ENCODE assay signal across 1 cellular context in genomic region chr3:115588201-115588600, GRCh38.
TF ChIP-seq lines count a peak whose summit lies in the region.

No MANE protein-coding gene starts in this region.

TF ChIP-seq in SK-N-SH, 30 proteins besides CTCF, POLR2A, EP300 and RAD21 (continued from another document):
- no peak for TF ChIP-seq IRF3 (IDR thresholded peaks at IDR 0.05; ENCODE audit: low read depth, low read length)
- no peak for TF ChIP-seq YY1 (IDR thresholded peaks at IDR 0.05; ENCODE audit: low read depth)
- no peak for TF ChIP-seq ELF1 (IDR thresholded peaks at IDR 0.05)
- TF ChIP-seq TEAD4 (IDR thresholded peaks at IDR 0.05; ENCODE audit: borderline replicate concordance, insufficient read depth): no peak
- no peak for TF ChIP-seq ZBTB33 (IDR thresholded peaks at IDR 0.05; ENCODE audit: borderline replicate concordance, low read depth)
- no peak for TF ChIP-seq JUND (IDR thresholded peaks at IDR 0.05)
